8 cellular contexts compared by ENCODE assay signal in genomic region chr6:159174263-159174974, GRCh38. TPM values are rescaled to one million over a fixed set of nuclear protein-coding genes. Genes with fewer than 3 reads are reported as not detected.
DNase-seq lines count a peak whose midpoint lies in the region; ATAC-seq and TF ChIP-seq lines count a peak whose summit lies in the region.

No MANE protein-coding gene starts in this region.

- peak; percentile 34 to 72 (median 56) for DNase-seq in CD8-positive, alpha-beta T cell
- DNase-seq in Panc1 (ENCODE audit: low read depth, low spot score): peak; percentile 28
- DNase-seq in activated T-cell treated with anti-CD3 and anti-CD28 coated beads, Interleukin-2, amount 50 U/mL, for 72 hours: peak; percentile 76 to 78
- peak; percentile 66 for DNase-seq in fibroblast of gingiva (ENCODE audit: low read depth)
- peak in 1 of 2 donors; percentile 74 for DNase-seq in suprapubic skin (ENCODE audit: low spot score in 2 of 2)

- POLR2A ChIA-PET in CD8-positive, alpha-beta T cell (lab: Charles Lee): no interaction called here
- POLR2A ChIA-PET in Panc1 (lab: Charles Lee): no interaction called here

- peaks cover 70% of the 10 kb centered on the region for H3K27me3 Mint-ChIP-seq in CD8-positive, alpha-beta T cell (ENCODE audit: low read depth)
- H3K27me3 Mint-ChIP-seq in activated T-cell treated with anti-CD3 and anti-CD28 coated beads, Interleukin-2, amount 50 U/mL, for 72 hours (ENCODE audit: low read depth): peaks cover 75% of the 10 kb centered on the region

- ATAC-seq in CD8-positive, alpha-beta T cell: peak; percentile 75
- ATAC-seq in GM19438 (IDR thresholded peaks at IDR 0.05; ENCODE audit: low read depth, unreplicated experiment) (peak; percentile 86), Panc1 (peak; percentile 90)
- ATAC-seq in activated T-cell treated with anti-CD3 and anti-CD28 coated beads, Interleukin-2, amount 50 U/mL, for 72 hours (replicated peaks in 1 of 2): peak; percentile 66 to 78

- H3K4me1 ChIP-seq in CD8-positive, alpha-beta T cell (ENCODE audit: insufficient read depth, low read length): no peaks in the 10 kb centered on the region
- peaks cover 4% of the 10 kb centered on the region; the same call in 1 of the 2 replicates for H3K4me1 ChIP-seq in HUES48 (ENCODE audit: control insufficient read depth, insufficient read depth, low read length)
- H3K4me1 ChIP-seq in Panc1 (ENCODE audit: control insufficient read depth, insufficient read depth, low read length): peaks cover 8% of the 10 kb centered on the region
- H3K4me1 ChIP-seq in suprapubic skin: peaks cover 13% of the 10 kb centered on the region

- H3K79me2 ChIP-seq in neural cell (replicated peaks; ENCODE audit: insufficient read depth, low read length): no peaks in the 10 kb centered on the region

- H3K9ac ChIP-seq in HUES48 (ENCODE audit: low read depth, low read length) (no peak overlapping the region), neural cell (ENCODE audit: low read length) (no peak overlapping the region)

- BruUV-seq in Panc1 (replicated peaks; lab: Mats Ljungman, UMichigan): no TSS peak

- H4K20me1 ChIP-seq in neural cell (ENCODE audit: insufficient read depth): no peaks in the 10 kb centered on the region

- TF ChIP-seq EP300 in neural cell (conservative IDR thresholded peaks at IDR 0.05; ENCODE audit: poor library complexity, severe bottlenecking) (no peak), suprapubic skin (IDR thresholded peaks at IDR 0.05) (no peak)

- H3K27ac Mint-ChIP-seq in CD8-positive, alpha-beta T cell: no peak overlapping the region
- H3K27ac Mint-ChIP-seq in activated T-cell treated with anti-CD3 and anti-CD28 coated beads, Interleukin-2, amount 50 U/mL, for 72 hours: no peak overlapping the region

- no peaks in the 10 kb centered on the region for H3K9me2 ChIP-seq in neural cell (ENCODE audit: insufficient read depth, low read length)

- CTCF ChIA-PET in CD8-positive, alpha-beta T cell (lab: Charles Lee): interaction anchor here (0.6 to 5.3 kb wide), 15 partner anchors 8 to 768 kb away, joined by 3 to 43 read pairs (median 4); no protein-coding TSS in a partner anchor
- CTCF ChIA-PET in Panc1 (lab: Charles Lee): interaction anchor here (0.5 to 0.8 kb wide), 2 partner anchors 54 to 287 kb away, joined by 3 read pairs; no protein-coding TSS in a partner anchor

- peak; percentile 83 for TF ChIP-seq CTCF in CD8-positive, alpha-beta T cell (IDR thresholded peaks at IDR 0.05)
- TF ChIP-seq CTCF in Panc1 (IDR thresholded peaks at IDR 0.05) (peak; percentile 98), neural cell (IDR thresholded peaks at IDR 0.05; ENCODE audit: poor library complexity, severe bottlenecking) (peak; percentile 83), suprapubic skin (IDR thresholded peaks at IDR 0.05) (peak; percentile 57 to 97)

- H3K36me3 ChIP-seq in CD8-positive, alpha-beta T cell (ENCODE audit: insufficient read depth, low read length): no peaks in the 10 kb centered on the region
- no peaks in the 10 kb centered on the region for H3K36me3 ChIP-seq in HUES48 (ENCODE audit: control insufficient read depth, insufficient read depth, low read length)
- H3K36me3 ChIP-seq in Panc1 (ENCODE audit: control insufficient read depth, insufficient read depth, low read length): no peaks in the 10 kb centered on the region
- H3K36me3 ChIP-seq in neural cell (ENCODE audit: insufficient read depth, low read length): no peaks in the 10 kb centered on the region
- H3K36me3 ChIP-seq in suprapubic skin: no peaks in the 10 kb centered on the region

- TF ChIP-seq POLR2A in suprapubic skin (IDR thresholded peaks at IDR 0.05): no peak

- H3K9me3 ChIP-seq in CD8-positive, alpha-beta T cell (ENCODE audit: low read length): no peaks in the 10 kb centered on the region
- H3K9me3 ChIP-seq in HUES48 (ENCODE audit: control insufficient read depth, insufficient read depth, low read length): no peaks in the 10 kb centered on the region
- H3K9me3 ChIP-seq in Panc1 (ENCODE audit: control insufficient read depth, insufficient read depth, low read depth, low read length): no peaks in the 10 kb centered on the region
- no peaks in the 10 kb centered on the region for H3K9me3 ChIP-seq in neural cell (ENCODE audit: low read length)
- H3K9me3 ChIP-seq in suprapubic skin: no peaks in the 10 kb centered on the region

- no peak overlapping the region for H2AFZ ChIP-seq in neural cell (ENCODE audit: low read depth, low read length)

- 11% methylated on average over 19 of the region's 19 CpGs for WGBS in suprapubic skin

- no peak overlapping the region for H3K27ac ChIP-seq in CD8-positive, alpha-beta T cell (ENCODE audit: low read depth, low read length)
- H3K27ac ChIP-seq in HUES48 (ENCODE audit: low read depth, low read length) (no peak overlapping the region), Panc1 (ENCODE audit: low read length) (no peak overlapping the region), neural cell (ENCODE audit: low read length) (no peak overlapping the region), suprapubic skin (no peak overlapping the region)

- H3K27me3 ChIP-seq in CD8-positive, alpha-beta T cell (ENCODE audit: insufficient read depth, low read length): peaks cover 11% of the 10 kb centered on the region
- H3K27me3 ChIP-seq in HUES48 (ENCODE audit: control insufficient read depth, insufficient read depth, low read length) (peaks cover 55% of the 10 kb centered on the region), Panc1 (ENCODE audit: control insufficient read depth, insufficient read depth, low read length) (peaks cover 28% of the 10 kb centered on the region), neural cell (ENCODE audit: insufficient read depth, low read depth, low read length) (peaks cover 52% of the 10 kb centered on the region), suprapubic skin (peaks cover 37% of the 10 kb centered on the region)

- no peaks in the 10 kb centered on the region for H3F3A ChIP-seq in neural cell (ENCODE audit: insufficient read depth, low read length, poor library complexity, severe bottlenecking)

- no peak overlapping the region for H3K4me3 ChIP-seq in CD8-positive, alpha-beta T cell (ENCODE audit: low read depth, low read length)
- peak overlapping the region; percentile 50; the same call in 1 of the 2 replicates for H3K4me3 ChIP-seq in HUES48 (ENCODE audit: low read depth, low read length)
- H3K4me3 ChIP-seq in Panc1 (ENCODE audit: low read depth in 2 of 2, low read length in 2 of 2): no peak overlapping the region
- H3K4me3 ChIP-seq in neural cell (ENCODE audit: low read length): peak overlapping the region; percentile 38
- no peak overlapping the region for H3K4me3 ChIP-seq in suprapubic skin

- H3K36me3 Mint-ChIP-seq in CD8-positive, alpha-beta T cell: no peaks in the 10 kb centered on the region
- no peaks in the 10 kb centered on the region for H3K36me3 Mint-ChIP-seq in activated T-cell treated with anti-CD3 and anti-CD28 coated beads, Interleukin-2, amount 50 U/mL, for 72 hours (ENCODE audit: insufficient read depth in 2 of 2)

- in situ Hi-C loops in Panc1 (cut with HindIII; ENCODE audit: low pct_unique_long_range_greater_than_20kb, low sequenced_read_pairs): no loop called here

- peak; percentile 79 for TF ChIP-seq RAD21 in neural cell (conservative IDR thresholded peaks at IDR 0.05)

- intact Hi-C loops in CD8-positive, alpha-beta T cell (cut with DNase I, micrococcal nuclease): loop anchor here (2.0 to 10.0 kb wide), 5 partner anchors 480 to 1360 kb away; no protein-coding TSS in a partner anchor
- intact Hi-C loops in Panc1 (cut with micrococcal nuclease; ENCODE audit: unreplicated experiment): no loop called here

- peaks cover 11% of the 10 kb centered on the region for H3K4me1 Mint-ChIP-seq in CD8-positive, alpha-beta T cell (ENCODE audit: low read depth)
- H3K4me1 Mint-ChIP-seq in activated T-cell treated with anti-CD3 and anti-CD28 coated beads, Interleukin-2, amount 50 U/mL, for 72 hours (ENCODE audit: low read depth): peaks cover 12% of the 10 kb centered on the region

- H3K4me3 Mint-ChIP-seq in CD8-positive, alpha-beta T cell: peak overlapping the region; percentile 29
- peak overlapping the region in 1 of 2 donors; percentile 42 for H3K4me3 Mint-ChIP-seq in activated T-cell treated with anti-CD3 and anti-CD28 coated beads, Interleukin-2, amount 50 U/mL, for 72 hours

- no peak overlapping the region for H3K4me2 ChIP-seq in neural cell (ENCODE audit: low read length)

- no peaks in the 10 kb centered on the region for H3K9me3 Mint-ChIP-seq in CD8-positive, alpha-beta T cell
- H3K9me3 Mint-ChIP-seq in activated T-cell treated with anti-CD3 and anti-CD28 coated beads, Interleukin-2, amount 50 U/mL, for 72 hours: no peaks in the 10 kb centered on the region

TF ChIP-seq in neural cell, 6 proteins besides CTCF, POLR2A, EP300 and RAD21 (continues in another document):
- no peak for TF ChIP-seq REST (IDR thresholded peaks at IDR 0.05; ENCODE audit: borderline replicate concordance)
- no peak for TF ChIP-seq POLR2AphosphoS5 (IDR thresholded peaks at IDR 0.05)

RNA-seq across cellular contexts. Expression of gene FNDC1, which starts 5.2 kb away (rescaled TPM):
- not detected for total RNA-seq in CD8-positive, alpha-beta T cell
- total RNA-seq in Panc1 (2021; ENCODE audit: unreplicated experiment): 0.23 TPM
- 0.28 TPM for polyA plus RNA-seq in Panc1 (2012; ENCODE audit: insufficient read length)
- total RNA-seq in activated T-cell treated with anti-CD3 and anti-CD28 coated beads, Interleukin-2, amount 50 U/mL, for 72 hours: under 1 TPM in 1 of 2 donors, not detected in 1; 0.30 TPM
- not detected in 2 replicates for polyA plus RNA-seq in neural cell
- not detected in 2 replicates for polyA minus RNA-seq in neural cell
- under 1 TPM in 3 of 4 donors, not detected in 1; 0.13 to 0.89 (median 0.15) TPM for total RNA-seq in suprapubic skin

Comparison
In these comparisons a context has a peak if more than half of its experiments do, and no peak if none do; other contexts are left out.
1. H3K4me3 ChIP-seq: peak in HUES48 (single experiment) and neural cell (single experiment); none in CD8-positive, alpha-beta T cell (single experiment), Panc1 (0 of 2) and suprapubic skin (single experiment).
2. Peak in every context shown above with its lines, with median percentiles within 50 percentile points of each other: ATAC-seq and CTCF ChIP-seq.